12 cellular contexts compared by ENCODE assay signal in genomic region chr18:62877448-62878221, GRCh38.
DNase-seq lines count a peak whose midpoint lies in the region; ATAC-seq, FAIRE-seq and TF ChIP-seq lines count a peak whose summit lies in the region.
"Had no signal": no experiment of that assay in that cellular context is flagged by ENCODE, and none has a peak within 500 bp of the region (broad histone marks: within the 10 kb centered on the region; RNA-seq: fewer than 3 reads in every experiment).

No MANE protein-coding gene starts in this region.

- no peak for FAIRE-seq in GM19239 (lab: Jason Lieb, UNC)

- no peak overlapping the region for H3K4me3 ChIP-seq in epithelial cell of proximal tubule (ENCODE audit: low read depth, low read length)
- H3K4me3 ChIP-seq in neural progenitor cell, result peak overlapping the region; percentile 25
- no peak overlapping the region for H3K4me3 ChIP-seq in uterus

- H3K9me3 ChIP-seq in neural progenitor cell (ENCODE audit: low read depth) (no peaks in the 10 kb centered on the region), uterus (no peaks in the 10 kb centered on the region)

- H3K4me1 ChIP-seq in neural progenitor cell (peaks cover 36% of the 10 kb centered on the region), uterus (peaks cover 0 to 10% of the 10 kb centered on the region in 2 donors)

- intact Hi-C loops in uterus (cut with DNase I; ENCODE audit: low total_unique reads), result no loop called here

- peaks cover 11% of the 10 kb centered on the region for H3K36me3 Mint-ChIP-seq in neural progenitor cell
- H3K36me3 Mint-ChIP-seq: naive thymus-derived CD8-positive, alpha-beta T cell had no signal

- H3K27me3 Mint-ChIP-seq in neural progenitor cell (ENCODE audit: insufficient read depth, low read depth), result no peaks in the 10 kb centered on the region
- H3K27me3 Mint-ChIP-seq: central memory CD8-positive, alpha-beta T cell; naive thymus-derived CD8-positive, alpha-beta T cell had no signal

- H3K27me3 ChIP-seq in neural progenitor cell (no peaks in the 10 kb centered on the region), uterus (no peaks in the 10 kb centered on the region)

- no peak overlapping the region for H3K4me3 Mint-ChIP-seq in neural progenitor cell
- H3K4me3 Mint-ChIP-seq: central memory CD8-positive, alpha-beta T cell; naive thymus-derived CD8-positive, alpha-beta T cell had no signal

- DNase-seq in EL (peak; percentile 85), NCI-H345 treated with DMSO at 0.1 percent for 48 hours (lab: John Stamatoyannopoulos, UW; ENCODE audit: unreplicated experiment) (peak; percentile 33), epithelial cell of proximal tubule (ENCODE audit: low read depth) (peak; percentile 29), neural progenitor cell (ENCODE audit: low spot score) (peak; percentile 81), GM19239 (ENCODE audit: insufficient read length, low spot score) (no peak), uterus (no peak), NCI-H1694 treated with DMSO at 0.1 percent for 48 hours (lab: John Stamatoyannopoulos, UW) (no peak)
- DNase-seq: activated CD4-positive, CD25-positive, alpha-beta regulatory T cell treated with anti-CD3 and anti-CD28 coated beads, Interleukin-2, amount 50 U/mL, for 72 hours; naive thymus-derived CD8-positive, alpha-beta T cell; NCI-H2081 had no signal

- no peak overlapping the region for H3K27ac Mint-ChIP-seq in neural progenitor cell

- peaks cover 2% of the 10 kb centered on the region for H3K9me3 Mint-ChIP-seq in neural progenitor cell
- H3K9me3 Mint-ChIP-seq: central memory CD8-positive, alpha-beta T cell; naive thymus-derived CD8-positive, alpha-beta T cell had no signal

- no peak overlapping the region for H3K9ac ChIP-seq in neural progenitor cell

- no peak overlapping the region for H2AFZ ChIP-seq in neural progenitor cell (replicated peaks)

- H3K4me2 ChIP-seq in neural progenitor cell, result peak overlapping the region; percentile 70

- H4K20me1 ChIP-seq in neural progenitor cell (ENCODE audit: low read depth), result peaks cover 6% of the 10 kb centered on the region

- ATAC-seq in HG02840 (IDR thresholded peaks at IDR 0.05; ENCODE audit: low FRiP score, unreplicated experiment), result no peak
- ATAC-seq: naive thymus-derived CD8-positive, alpha-beta T cell had no signal

- peak overlapping the region; percentile 98 for H3K27ac ChIP-seq in neural progenitor cell
- H3K27ac ChIP-seq in uterus, result peak overlapping the region in 1 of 2 donors; percentile 8

- H3F3A ChIP-seq in neural progenitor cell (ENCODE audit: low read depth), result peaks cover 26% of the 10 kb centered on the region

- H3K79me2 ChIP-seq in neural progenitor cell (ENCODE audit: low read depth), result peaks cover 50% of the 10 kb centered on the region

- no peak for TF ChIP-seq POLR2A in uterus (IDR thresholded peaks at IDR 0.05)

- peaks cover 33% of the 10 kb centered on the region for H3K4me1 Mint-ChIP-seq in neural progenitor cell

- no peaks in the 10 kb centered on the region for H3K36me3 ChIP-seq in neural progenitor cell
- no peaks in the 10 kb centered on the region for H3K36me3 ChIP-seq in uterus

- TF ChIP-seq CTCF in epithelial cell of proximal tubule (conservative IDR thresholded peaks at IDR 0.05; ENCODE audit: low read depth, low read length) (no peak), neural progenitor cell (IDR thresholded peaks at IDR 0.05) (peak; percentile 19), uterus (IDR thresholded peaks at IDR 0.05) (peak in 1 of 4 experiments; percentile 11)

Comparison
In these comparisons a context has a peak if more than half of its experiments do, and no peak if none do; other contexts are left out.
1. DNase-seq: peak in EL (single experiment), NCI-H345 treated with DMSO at 0.1 percent for 48 hours (single experiment), epithelial cell of proximal tubule (single experiment) and neural progenitor cell (single experiment); none in GM19239 (single experiment), uterus (0 of 2) and NCI-H1694 treated with DMSO at 0.1 percent for 48 hours (single experiment).